In the genomic region with DNA sequence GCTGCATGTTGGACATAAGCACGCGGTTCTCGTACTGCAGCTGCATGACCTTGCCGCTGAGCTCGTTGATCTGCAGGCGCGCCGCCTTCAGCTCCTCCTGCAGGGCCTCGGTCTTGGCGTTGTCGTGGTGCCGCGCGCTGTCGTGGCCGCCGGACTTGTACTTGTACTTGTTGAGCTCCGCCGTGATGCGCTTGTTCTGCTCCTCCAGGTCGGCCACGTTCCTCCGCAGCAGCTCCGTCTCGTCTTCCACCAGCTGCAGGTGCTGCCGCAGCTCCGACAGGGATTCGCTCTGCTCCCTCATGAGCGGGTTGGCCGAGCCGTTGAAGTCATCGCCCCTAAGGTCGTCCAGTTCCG, we compare ENCODE assay signal across 16 cellular contexts. TPM values are rescaled to one million over a fixed set of nuclear protein-coding genes. Genes with fewer than 3 reads are reported as not detected.
"Had no signal": no experiment of that assay in that cellular context is flagged by ENCODE, and none has a peak within 500 bp of the region (broad histone marks: within the 10 kb centered on the region; RNA-seq: fewer than 3 reads in every experiment).

No MANE protein-coding gene starts in this region.

- DNase-seq: activated CD4-positive, alpha-beta T cell treated with anti-CD3 and anti-CD28 coated beads for 4 hours; activated CD8-positive, alpha-beta memory T cell treated with anti-CD3 and anti-CD28 coated beads, Interleukin-2, amount 50 U/mL, for 48 hours; activated naive CD4-positive, alpha-beta T cell; amniotic stem cell; brain microvascular endothelial cell; cerebellar nuclear complex; head of caudate nucleus; thyroid gland; uterus; WERI-Rb-1 had no signal

- H3K27ac ChIP-seq: brain microvascular endothelial cell, esophagus muscularis mucosa, ovary, thyroid gland, uterus, WERI-Rb-1 had no signal

- H3K4me3 Mint-ChIP-seq: activated CD8-positive, alpha-beta T cell treated with anti-CD3 and anti-CD28 coated beads for 36 hours; activated T-helper 1 cell treated with anti-CD3 and anti-CD28 coated beads, Interleukin-12 subunit alpha, Interleukin-12 subunit beta, Interleukin-2, Interleukin-4 antibody, amounts not matched to agents 30 ng/mL and 10 ng/mL and 1 ng/mL, durations not matched to agents 14 hours and 24 hours and 36 hours; memory B cell had no signal

- H3K27ac Mint-ChIP-seq: activated CD8-positive, alpha-beta T cell treated with anti-CD3 and anti-CD28 coated beads for 36 hours; activated T-helper 1 cell treated with anti-CD3 and anti-CD28 coated beads, Interleukin-12 subunit alpha, Interleukin-12 subunit beta, Interleukin-2, Interleukin-4 antibody, amounts not matched to agents 30 ng/mL and 10 ng/mL and 1 ng/mL, durations not matched to agents 14 hours and 24 hours and 36 hours; memory B cell had no signal

- H3K4me3 ChIP-seq: esophagus muscularis mucosa, ovary, thyroid gland, uterus had no signal

- H3K36me3 ChIP-seq: ovary, thyroid gland, uterus had no signal

- H3K9me3 Mint-ChIP-seq: activated T-helper 1 cell treated with anti-CD3 and anti-CD28 coated beads, Interleukin-12 subunit alpha, Interleukin-12 subunit beta, Interleukin-2, Interleukin-4 antibody, amounts not matched to agents 30 ng/mL and 10 ng/mL and 1 ng/mL, durations not matched to agents 14 hours and 24 hours and 36 hours; memory B cell had no signal

- H3K27me3 Mint-ChIP-seq: memory B cell had no signal

- H3K9me3 ChIP-seq: esophagus muscularis mucosa, ovary, thyroid gland, uterus had no signal

- H3K4me1 ChIP-seq: esophagus muscularis mucosa, thyroid gland, uterus had no signal

- ATAC-seq: activated CD8-positive, alpha-beta T cell treated with anti-CD3 and anti-CD28 coated beads for 36 hours had no signal

- H3K27me3 ChIP-seq: brain microvascular endothelial cell, esophagus muscularis mucosa, ovary, thyroid gland, uterus had no signal

RNA-seq across cellular contexts. Expression of a gene that starts 16.6 kb away (rescaled TPM):
- total RNA-seq: dermis microvascular lymphatic vessel endothelial cell had no signal
